Comparison of ENCODE assay signal across 8 cellular contexts in the genomic region with DNA sequence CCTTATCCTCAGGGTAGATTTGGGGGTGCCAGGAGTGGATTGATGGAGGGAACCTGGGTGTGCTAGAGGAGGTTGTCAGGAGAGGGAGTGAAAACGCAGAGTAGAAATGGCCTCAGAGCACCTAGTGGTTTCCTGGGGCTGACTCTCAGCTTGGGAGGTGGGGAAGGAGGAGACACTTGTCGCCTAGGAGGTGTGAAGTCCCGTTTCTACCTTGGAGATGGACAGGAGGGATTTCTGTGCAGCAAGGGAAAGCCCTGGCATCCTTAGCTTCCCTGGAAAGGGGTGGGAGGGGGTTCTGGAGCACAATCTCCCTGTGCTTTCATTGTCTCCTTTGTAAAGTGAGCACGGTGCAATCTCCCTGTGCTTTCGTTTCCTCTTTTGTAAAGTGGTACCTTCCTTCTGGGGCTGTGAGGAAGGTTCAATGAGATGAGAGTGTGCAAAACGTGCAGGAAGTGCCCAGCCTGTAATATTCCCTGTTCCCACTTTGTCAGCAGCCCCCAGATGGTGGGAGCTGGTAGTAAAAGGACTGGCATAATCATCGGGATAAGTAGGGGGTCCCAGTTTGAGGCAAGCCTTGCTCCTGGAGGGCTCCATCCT. TPM values are rescaled to one million over a fixed set of nuclear protein-coding genes. Genes with fewer than 3 reads are reported as not detected.
A peak's percentile ranks its signal among the peaks of the same experiment; 100 is the strongest.
DNase-seq lines count a peak whose midpoint lies in the region; ATAC-seq and TF ChIP-seq lines count a peak whose summit lies in the region.

No MANE protein-coding gene starts in this region.

- H3K4me3 ChIP-seq in thoracic aorta (peak overlapping the region; percentile 85), aorta (ENCODE audit: low read length in 2 of 2) (no peak overlapping the region), ascending aorta (peak overlapping the region in 1 of 2 donors; percentile 15)

- peaks cover 39% of the 10 kb centered on the region for H3K4me1 Mint-ChIP-seq in activated naive CD4-positive, alpha-beta T cell treated with anti-CD3 and anti-CD28 coated beads, Interleukin-2, amount 50 U/mL, for 24 hours
- peaks cover 35% of the 10 kb centered on the region for H3K4me1 Mint-ChIP-seq in activated T-cell treated with anti-CD3 and anti-CD28 coated beads, Interleukin-2, amount 50 U/mL, for 72 hours (ENCODE audit: low read depth)

- H3K9me3 ChIP-seq in thoracic aorta (no peaks in the 10 kb centered on the region), aorta (ENCODE audit: control insufficient read depth, low read length) (no peaks in the 10 kb centered on the region), ascending aorta (no peaks in the 10 kb centered on the region)

- peaks cover 5% of the 10 kb centered on the region for H3K36me3 ChIP-seq in thoracic aorta
- no peaks in the 10 kb centered on the region for H3K36me3 ChIP-seq in aorta (ENCODE audit: control insufficient read depth in 1 of 2, insufficient read depth in 2 of 2, low read length in 1 of 2)
- H3K36me3 ChIP-seq in ascending aorta: no peaks in the 10 kb centered on the region

- peaks cover 6% of the 10 kb centered on the region for H3K9me3 Mint-ChIP-seq in activated naive CD4-positive, alpha-beta T cell treated with anti-CD3 and anti-CD28 coated beads, Interleukin-2, amount 50 U/mL, for 24 hours
- H3K9me3 Mint-ChIP-seq in activated T-cell treated with anti-CD3 and anti-CD28 coated beads, Interleukin-2, amount 50 U/mL, for 72 hours: no peaks in the 10 kb centered on the region

- H3K27ac ChIP-seq in thoracic aorta (no peak overlapping the region), aorta (ENCODE audit: low read depth in 1 of 2, low read length in 2 of 2) (no peak overlapping the region), ascending aorta (no peak overlapping the region)

- TF ChIP-seq CTCF in thoracic aorta (IDR thresholded peaks at IDR 0.05) (no peak), ascending aorta (IDR thresholded peaks at IDR 0.05) (no peak)

- H3K27ac Mint-ChIP-seq in activated naive CD4-positive, alpha-beta T cell treated with anti-CD3 and anti-CD28 coated beads, Interleukin-2, amount 50 U/mL, for 24 hours: peak overlapping the region; percentile 89
- peak overlapping the region; percentile 39 for H3K27ac Mint-ChIP-seq in activated T-cell treated with anti-CD3 and anti-CD28 coated beads, Interleukin-2, amount 50 U/mL, for 72 hours

- DNase-seq in activated naive CD4-positive, alpha-beta T cell treated with Interleukin-2 at 50 U/mL for 16 hours: no peak
- DNase-seq in activated T-cell treated with anti-CD3 and anti-CD28 coated beads, Interleukin-2, amount 50 U/mL, for 72 hours: peak in 1 of 2 donors; percentile 16
- DNase-seq in thoracic aorta (ENCODE audit: low spot score): no peak
- no peak for DNase-seq in NCI-H82 treated with DMSO at 0.1 percent for 48 hours (lab: John Stamatoyannopoulos, UW; ENCODE audit: unreplicated experiment)
- no peak for DNase-seq in aorta
- no peak for DNase-seq in ascending aorta (ENCODE audit: low spot score in 2 of 2)

- WGBS in aorta, 2 donors: 71 to 82% methylated on average over 7 of the region's 7 CpGs

- intact Hi-C loops in aorta (cut with DNase I) (no loop called here), ascending aorta (cut with DNase I) (no loop called here)

- peaks cover 6% of the 10 kb centered on the region for H3K36me3 Mint-ChIP-seq in activated naive CD4-positive, alpha-beta T cell treated with anti-CD3 and anti-CD28 coated beads, Interleukin-2, amount 50 U/mL, for 24 hours
- H3K36me3 Mint-ChIP-seq in activated T-cell treated with anti-CD3 and anti-CD28 coated beads, Interleukin-2, amount 50 U/mL, for 72 hours (ENCODE audit: insufficient read depth in 2 of 2): peaks cover 3 to 4% of the 10 kb centered on the region in 2 donors

- ATAC-seq in HG02973 (IDR thresholded peaks at IDR 0.05; ENCODE audit: unreplicated experiment) (peak; percentile 52), thoracic aorta (ENCODE audit: insufficient number of reproducible peaks, low FRiP score, low read depth) (no peak), aorta (ENCODE audit: low FRiP score) (no peak)
- peak in 1 of 2 donors; percentile 30 for ATAC-seq in activated T-cell treated with anti-CD3 and anti-CD28 coated beads, Interleukin-2, amount 50 U/mL, for 72 hours (replicated peaks in 1 of 2)

- H3K4me1 ChIP-seq in thoracic aorta (ENCODE audit: control insufficient read depth in 1 of 2, low read depth in 2 of 2): peaks cover 4 to 17% of the 10 kb centered on the region in 2 donors
- no peaks in the 10 kb centered on the region for H3K4me1 ChIP-seq in aorta (ENCODE audit: control insufficient read depth in 1 of 2, insufficient read depth in 2 of 2, low read length in 2 of 2)
- peaks cover 2 to 9% of the 10 kb centered on the region in 2 donors for H3K4me1 ChIP-seq in ascending aorta

- no peaks in the 10 kb centered on the region for H3K27me3 Mint-ChIP-seq in activated naive CD4-positive, alpha-beta T cell treated with anti-CD3 and anti-CD28 coated beads, Interleukin-2, amount 50 U/mL, for 24 hours
- no peaks in the 10 kb centered on the region for H3K27me3 Mint-ChIP-seq in activated T-cell treated with anti-CD3 and anti-CD28 coated beads, Interleukin-2, amount 50 U/mL, for 72 hours (ENCODE audit: low read depth)

- H3K4me3 Mint-ChIP-seq in activated naive CD4-positive, alpha-beta T cell treated with anti-CD3 and anti-CD28 coated beads, Interleukin-2, amount 50 U/mL, for 24 hours: peak overlapping the region; percentile 91
- H3K4me3 Mint-ChIP-seq in activated T-cell treated with anti-CD3 and anti-CD28 coated beads, Interleukin-2, amount 50 U/mL, for 72 hours: peak overlapping the region; percentile 80 to 93

- H3K27me3 ChIP-seq in thoracic aorta (replicated peaks; ENCODE audit: insufficient read depth) (no peaks in the 10 kb centered on the region), aorta (ENCODE audit: control insufficient read depth in 1 of 2, insufficient read depth in 2 of 2, low read length in 1 of 2) (no peaks in the 10 kb centered on the region), ascending aorta (no peaks in the 10 kb centered on the region)

RNA-seq across cellular contexts. Expression of a gene that starts 1.6 kb away (rescaled TPM):
- 10 to 100 TPM; 14.7 to 39.3 TPM for total RNA-seq in activated T-cell treated with anti-CD3 and anti-CD28 coated beads, Interleukin-2, amount 50 U/mL, for 72 hours
- total RNA-seq in thoracic aorta (10 to 100 TPM; 11.9 to 13.7 TPM), aorta (10 to 100 TPM; 16.7 to 19.1 TPM), ascending aorta (7.0 TPM)
- 1 to 10 TPM; 2.6 to 4.8 TPM for polyA plus RNA-seq in aorta

RNA-seq across cellular contexts. Expression of a gene that starts 33.1 kb away (rescaled TPM):
- total RNA-seq in activated T-cell treated with anti-CD3 and anti-CD28 coated beads, Interleukin-2, amount 50 U/mL, for 72 hours: 10 to 100 TPM; 17.3 to 41.9 TPM
- total RNA-seq in thoracic aorta (10 to 100 TPM in 1 of 2 donors, 1 to 10 TPM in 1; 9.4 to 15.3 TPM), aorta (10 to 100 TPM; 20.9 to 25.0 TPM), ascending aorta (0.96 TPM)
- polyA plus RNA-seq in aorta: 10 to 100 TPM in 1 of 2 donors, 1 to 10 TPM in 1; 3.8 to 26.0 TPM

RNA-seq across cellular contexts. Expression of a gene that starts 38.5 kb away (rescaled TPM):
- total RNA-seq in activated T-cell treated with anti-CD3 and anti-CD28 coated beads, Interleukin-2, amount 50 U/mL, for 72 hours: 100 to 1,000 TPM in 1 of 2 donors, 10 to 100 TPM in 1; 80.2 to 139 TPM
- 10 to 100 TPM; 11.9 to 21.2 TPM for total RNA-seq in thoracic aorta
- 10 to 100 TPM; 12.6 to 18.6 TPM for total RNA-seq in aorta
- polyA plus RNA-seq in aorta: 1 to 10 TPM; 4.8 to 8.1 TPM
- total RNA-seq in ascending aorta: 8.0 TPM
